In genomic region chr12:6462234-6462995, GRCh38 we compare ENCODE assay signal across 13 cellular contexts. TPM values are rescaled to one million over a fixed set of nuclear protein-coding genes. Genes with fewer than 3 reads are reported as not detected.
DNase-seq lines count a peak whose midpoint lies in the region; ATAC-seq, FAIRE-seq and TF ChIP-seq lines count a peak whose summit lies in the region.
"Had no signal": no experiment of that assay in that cellular context is flagged by ENCODE, and none has a peak within 500 bp of the region (broad histone marks: within the 10 kb centered on the region; RNA-seq: fewer than 3 reads in every experiment).

No MANE protein-coding gene starts in this region.

- TF ChIP-seq POLR2A in endothelial cell of umbilical vein (IDR thresholded peaks at IDR 0.05; ENCODE audit: low read depth, low read length): no peak
- no peak for TF ChIP-seq POLR2A in stomach (IDR thresholded peaks at IDR 0.05)

- no peaks in the 10 kb centered on the region for H3K9me3 Mint-ChIP-seq in activated T-cell treated with anti-CD3 and anti-CD28 coated beads, Interleukin-2, amount 50 U/mL, for 24 hours
- H3K9me3 Mint-ChIP-seq: nephron progenitor cell had no signal

- no peak overlapping the region for H3K4me2 ChIP-seq in endothelial cell of umbilical vein (ENCODE audit: insufficient read depth, low read length)

- BruUV-seq in endothelial cell of umbilical vein (replicated peaks; lab: Mats Ljungman, UMichigan): no TSS peak

- POLR2A ChIA-PET in endothelial cell of umbilical vein (lab: Charles Lee): interaction anchor here (2.0 kb wide), 1 partner anchor 8 kb away, joined by 9 read pairs; the partner anchor contains the start of gene VAMP1

- no peak for DNase-seq in activated T-cell treated with anti-CD3 and anti-CD28 coated beads, Interleukin-2, amount 50 U/mL, for 24 hours
- DNase-seq in activated T-cell treated with anti-CD3 and anti-CD28 coated beads for 4 hours (no peak), T-helper 17 cell (peak in 1 of 3 donors; percentile 32), endothelial cell of umbilical vein (ENCODE audit: low read depth, low spot score) (peak; percentile 18), stomach (no peak), coronary artery (ENCODE audit: low spot score) (no peak), cortex of kidney (lab: John Stamatoyannopoulos, UW) (no peak)
- DNase-seq: NCI-H226, nephron progenitor cell had no signal

- CTCF ChIA-PET in endothelial cell of umbilical vein (lab: Charles Lee): interaction anchor here (3.8 kb wide), 1 partner anchor 39 kb away, joined by 17 read pairs; no protein-coding TSS in a partner anchor

- H3K27me3 Mint-ChIP-seq in activated T-cell treated with anti-CD3 and anti-CD28 coated beads, Interleukin-2, amount 50 U/mL, for 24 hours: no peaks in the 10 kb centered on the region
- H3K27me3 Mint-ChIP-seq in T-helper 17 cell: no peaks in the 10 kb centered on the region

- peaks cover 13% of the 10 kb centered on the region for H3K4me1 ChIP-seq in endothelial cell of umbilical vein (ENCODE audit: control insufficient read depth, extremely low read depth, insufficient read depth, low read length)
- H3K4me1 ChIP-seq in stomach: peaks cover under 1 to 65% (median 13%) of the 10 kb centered on the region in 4 donors

- no peak overlapping the region for H2AFZ ChIP-seq in endothelial cell of umbilical vein (ENCODE audit: low read depth, low read length)

- H3K4me3 Mint-ChIP-seq in activated T-cell treated with anti-CD3 and anti-CD28 coated beads, Interleukin-2, amount 50 U/mL, for 24 hours: peak overlapping the region; percentile 81
- peak overlapping the region; percentile 93 for H3K4me3 Mint-ChIP-seq in T-helper 17 cell
- H3K4me3 Mint-ChIP-seq: nephron progenitor cell had no signal

- H3K36me3 ChIP-seq in endothelial cell of umbilical vein (ENCODE audit: control insufficient read depth in 2 of 2, extremely low read depth in 1 of 2, insufficient read depth in 2 of 2, low read length in 2 of 2): peaks cover 6 to 23% of the 10 kb centered on the region in 2 experiments
- peaks cover 71 to 93% (median 88%) of the 10 kb centered on the region in 4 donors for H3K36me3 ChIP-seq in stomach

- H3K9ac ChIP-seq in endothelial cell of umbilical vein (replicated peaks; ENCODE audit: extremely low read depth, insufficient read depth, low read length): no peak overlapping the region

- intact Hi-C loops in endothelial cell of umbilical vein (cut with micrococcal nuclease) (no loop called here), stomach (cut with DNase I; ENCODE audit: low total_unique reads) (loop anchor here (5.0 to 10.0 kb wide), 2 partner anchors 35 to 138 kb away; no protein-coding TSS in a partner anchor)

- 81 to 94% (median 88%) methylated on average over 14 of the region's 14 CpGs for WGBS in stomach, 5 donors

- no peaks in the 10 kb centered on the region for H3K79me2 ChIP-seq in endothelial cell of umbilical vein (ENCODE audit: control insufficient read depth, insufficient read depth, low read length)

- H3K9me1 ChIP-seq in endothelial cell of umbilical vein (replicated peaks; ENCODE audit: control insufficient read depth, extremely low read depth, insufficient read depth, low read length): no peaks in the 10 kb centered on the region

- H3K27me3 ChIP-seq in endothelial cell of umbilical vein (ENCODE audit: control insufficient read depth in 2 of 2, insufficient read depth in 2 of 2, low read length in 2 of 2) (no peaks in the 10 kb centered on the region), stomach (no peaks in the 10 kb centered on the region)
- H3K27me3 ChIP-seq: heart left ventricle had no signal

- H3K9me3 ChIP-seq in T-helper 17 cell (ENCODE audit: control insufficient read depth, low read length, poor library complexity, severe bottlenecking): no peaks in the 10 kb centered on the region
- no peaks in the 10 kb centered on the region for H3K9me3 ChIP-seq in endothelial cell of umbilical vein (replicated peaks; ENCODE audit: control insufficient read depth, insufficient read depth, low read length)
- no peaks in the 10 kb centered on the region for H3K9me3 ChIP-seq in stomach
- H3K9me3 ChIP-seq: heart left ventricle had no signal

- H3K4me3 ChIP-seq in endothelial cell of umbilical vein (replicated peaks in 1 of 3; ENCODE audit: insufficient read depth in 1 of 3, low read depth in 1 of 3, low read length in 3 of 3) (no peak overlapping the region), stomach (no peak overlapping the region), coronary artery (no peak overlapping the region)
- H3K4me3 ChIP-seq: heart left ventricle had no signal

- TF ChIP-seq EP300 in stomach (IDR thresholded peaks at IDR 0.05): no peak

- TF ChIP-seq CTCF in endothelial cell of umbilical vein (IDR thresholded peaks at IDR 0.05; ENCODE audit: extremely low read depth in 1 of 2, insufficient read depth in 1 of 2, low read depth in 1 of 2, low read length in 2 of 2): no peak
- TF ChIP-seq CTCF in stomach (IDR thresholded peaks at IDR 0.05): no peak
- TF ChIP-seq CTCF in coronary artery (IDR thresholded peaks at IDR 0.05): no peak

- ATAC-seq in T-helper 17 cell (peak; percentile 44), GM21825 (IDR thresholded peaks at IDR 0.05; ENCODE audit: unreplicated experiment) (no peak)

- H3K27ac Mint-ChIP-seq in activated T-cell treated with anti-CD3 and anti-CD28 coated beads, Interleukin-2, amount 50 U/mL, for 24 hours: peak overlapping the region; percentile 98
- H3K27ac Mint-ChIP-seq in T-helper 17 cell: peak overlapping the region; percentile 99
- H3K27ac Mint-ChIP-seq: nephron progenitor cell had no signal

- H3K4me1 Mint-ChIP-seq in activated T-cell treated with anti-CD3 and anti-CD28 coated beads, Interleukin-2, amount 50 U/mL, for 24 hours (ENCODE audit: low read depth): peaks cover 90% of the 10 kb centered on the region
- peaks cover 74% of the 10 kb centered on the region for H3K4me1 Mint-ChIP-seq in T-helper 17 cell
- H3K4me1 Mint-ChIP-seq: nephron progenitor cell had no signal

- no peaks in the 10 kb centered on the region for H4K20me1 ChIP-seq in endothelial cell of umbilical vein (replicated peaks; ENCODE audit: control insufficient read depth, extremely low read depth, insufficient read depth, low read length)

- dilution Hi-C loops in endothelial cell of umbilical vein (cut with MboI; ENCODE audit: extremely low pct_ligation_motif_present, low sequenced_read_pairs): no loop called here

- H3K27ac ChIP-seq in endothelial cell of umbilical vein (ENCODE audit: insufficient read depth, low read depth, low read length): no peak overlapping the region
- peak overlapping the region in 4 of 5 donors; percentile 50 to 75 (median 70) for H3K27ac ChIP-seq in stomach
- H3K27ac ChIP-seq in coronary artery: peak overlapping the region in 1 of 2 donors; percentile 20

- peaks cover 97% of the 10 kb centered on the region for H3K36me3 Mint-ChIP-seq in activated T-cell treated with anti-CD3 and anti-CD28 coated beads, Interleukin-2, amount 50 U/mL, for 24 hours (ENCODE audit: low read depth)
- peaks cover 19% of the 10 kb centered on the region for H3K36me3 Mint-ChIP-seq in T-helper 17 cell (ENCODE audit: low read depth)

- no peak for FAIRE-seq in endothelial cell of umbilical vein (lab: Jason Lieb, UNC)
- FAIRE-seq: astrocyte had no signal

RNA-seq across cellular contexts. Expression of gene VAMP1, which starts 8.1 kb away (rescaled TPM):
- total RNA-seq in T-helper 17 cell: 10 to 100 TPM; 33.1 to 38.5 TPM
- total RNA-seq in endothelial cell of umbilical vein: 6.6 and 7.0 TPM in 2 replicates
- polyA plus RNA-seq in endothelial cell of umbilical vein: 9.0 and 9.9 TPM in 2 replicates
- 4.3 and 5.3 TPM in 2 replicates for polyA plus RNA-seq in endothelial cell of umbilical vein (2011; cell fraction: cytosol; rRNA removed)
- polyA plus RNA-seq in endothelial cell of umbilical vein (2011; cell fraction: nucleus; rRNA removed): 30.7 and 42.7 TPM in 2 replicates
- polyA plus RNA-seq in endothelial cell of umbilical vein (2012): 6.9 and 8.4 TPM in 2 replicates
- polyA minus RNA-seq in endothelial cell of umbilical vein: 5.5 and 12.9 TPM in 2 replicates
- polyA minus RNA-seq in endothelial cell of umbilical vein (2011; cell fraction: cytosol; rRNA and poly(A)+ RNA removed): 28.1 TPM
- 7.4 and 9.7 TPM in 2 replicates for polyA minus RNA-seq in endothelial cell of umbilical vein (2011; cell fraction: nucleus; rRNA and poly(A)+ RNA removed)
- 10 to 100 TPM in 2 of 5 donors, 1 to 10 TPM in 3; 1.2 to 16.5 (median 4.8) TPM for total RNA-seq in stomach
- polyA plus RNA-seq in stomach: 1 to 10 TPM in 2 of 3 donors, not detected in 1; 2.6 to 8.9 TPM

RNA-seq across cellular contexts. Expression of gene TAPBPL, which starts 10.6 kb away (rescaled TPM):
- total RNA-seq in T-helper 17 cell: 10 to 100 TPM; 19.6 to 23.1 TPM
- total RNA-seq in endothelial cell of umbilical vein: 9.9 and 11.7 TPM in 2 replicates
- polyA plus RNA-seq in endothelial cell of umbilical vein: 28.6 and 33.6 TPM in 2 replicates
- polyA plus RNA-seq in endothelial cell of umbilical vein (2011; cell fraction: cytosol; rRNA removed): 18.1 and 19.6 TPM in 2 replicates
- 22.4 and 24.3 TPM in 2 replicates for polyA plus RNA-seq in endothelial cell of umbilical vein (2011; cell fraction: nucleus; rRNA removed)
- 5.8 and 7.5 TPM in 2 replicates for polyA plus RNA-seq in endothelial cell of umbilical vein (2012)
- polyA minus RNA-seq in endothelial cell of umbilical vein: 15.6 and 19.7 TPM in 2 replicates
- polyA minus RNA-seq in endothelial cell of umbilical vein (2011; cell fraction: cytosol; rRNA and poly(A)+ RNA removed): not detected
- polyA minus RNA-seq in endothelial cell of umbilical vein (2011; cell fraction: nucleus; rRNA and poly(A)+ RNA removed): 8.0 and 8.7 TPM in 2 replicates
- 100 to 1,000 TPM in 1 of 5 donors, 10 to 100 TPM in 4; 15.2 to 115 (median 40.0) TPM for total RNA-seq in stomach
- 10 to 100 TPM; 13.0 to 15.3 (median 15.1) TPM for polyA plus RNA-seq in stomach

RNA-seq across cellular contexts. Expression of gene CD27, which starts 17.7 kb away (rescaled TPM):
- 10 to 100 TPM; 66.7 to 76.1 TPM for total RNA-seq in T-helper 17 cell
- not detected in 2 replicates for total RNA-seq in endothelial cell of umbilical vein
- not detected in 2 replicates for polyA plus RNA-seq in endothelial cell of umbilical vein
- not detected in 2 replicates for polyA plus RNA-seq in endothelial cell of umbilical vein (2011; cell fraction: cytosol; rRNA removed)
- polyA plus RNA-seq in endothelial cell of umbilical vein (2011; cell fraction: nucleus; rRNA removed): not detected in 2 replicates
- polyA plus RNA-seq in endothelial cell of umbilical vein (2012): 0.15 and 0.28 TPM in 2 replicates
- polyA minus RNA-seq in endothelial cell of umbilical vein: not detected in 2 replicates
- polyA minus RNA-seq in endothelial cell of umbilical vein (2011; cell fraction: cytosol; rRNA and poly(A)+ RNA removed): not detected
- polyA minus RNA-seq in endothelial cell of umbilical vein (2011; cell fraction: nucleus; rRNA and poly(A)+ RNA removed): not detected in 2 replicates
- total RNA-seq in stomach: 1 to 10 TPM in 1 of 5 donors, under 1 TPM in 1, not detected in 3; 0.92 to 8.7 TPM
- polyA plus RNA-seq in stomach: 1 to 10 TPM; 1.7 to 5.8 (median 3.2) TPM
- total RNA-seq: A673, astrocyte had no signal

RNA-seq across cellular contexts. Expression of gene MRPL51, which starts 30.6 kb away (rescaled TPM):
- 10 to 100 TPM; 36.6 to 42.2 TPM for total RNA-seq in T-helper 17 cell
- total RNA-seq in endothelial cell of umbilical vein: 267 and 273 TPM in 2 replicates
- polyA plus RNA-seq in endothelial cell of umbilical vein: 84.5 and 147 TPM in 2 replicates
- polyA plus RNA-seq in endothelial cell of umbilical vein (2011; cell fraction: cytosol; rRNA removed): 159 and 183 TPM in 2 replicates
- polyA plus RNA-seq in endothelial cell of umbilical vein (2011; cell fraction: nucleus; rRNA removed): 54.5 and 64.9 TPM in 2 replicates
- 256 and 305 TPM in 2 replicates for polyA plus RNA-seq in endothelial cell of umbilical vein (2012)
- polyA minus RNA-seq in endothelial cell of umbilical vein: 33.5 and 42.6 TPM in 2 replicates
- 41.8 TPM for polyA minus RNA-seq in endothelial cell of umbilical vein (2011; cell fraction: cytosol; rRNA and poly(A)+ RNA removed)
- polyA minus RNA-seq in endothelial cell of umbilical vein (2011; cell fraction: nucleus; rRNA and poly(A)+ RNA removed): 9.0 and 11.2 TPM in 2 replicates
- 100 to 1,000 TPM in 1 of 5 donors, 10 to 100 TPM in 4; 26.8 to 146 (median 50.7) TPM for total RNA-seq in stomach
- 100 to 1,000 TPM; 108 to 143 (median 128) TPM for polyA plus RNA-seq in stomach

RNA-seq across cellular contexts. Expression of gene NCAPD2, which starts 31.5 kb away (rescaled TPM):
- total RNA-seq in T-helper 17 cell (10 to 100 TPM; 16.9 to 24.3 TPM), endothelial cell of umbilical vein (77.3 and 90.1 TPM in 2 replicates), stomach (100 to 1,000 TPM in 1 of 5 donors, 10 to 100 TPM in 4; 15.4 to 105 (median 17.9) TPM)
- polyA plus RNA-seq in endothelial cell of umbilical vein (33.6 and 41.8 TPM in 2 replicates), stomach (10 to 100 TPM in 1 of 3 donors, 1 to 10 TPM in 2; 8.3 to 18.3 (median 9.7) TPM)
- polyA plus RNA-seq in endothelial cell of umbilical vein (2011; cell fraction: cytosol; rRNA removed): 51.2 and 57.2 TPM in 2 replicates
- 57.7 and 61.4 TPM in 2 replicates for polyA plus RNA-seq in endothelial cell of umbilical vein (2011; cell fraction: nucleus; rRNA removed)
- polyA plus RNA-seq in endothelial cell of umbilical vein (2012): 32.3 and 64.2 TPM in 2 replicates
- polyA minus RNA-seq in endothelial cell of umbilical vein: 96.4 and 101 TPM in 2 replicates
- 117 TPM for polyA minus RNA-seq in endothelial cell of umbilical vein (2011; cell fraction: cytosol; rRNA and poly(A)+ RNA removed)
- polyA minus RNA-seq in endothelial cell of umbilical vein (2011; cell fraction: nucleus; rRNA and poly(A)+ RNA removed): 40.0 and 76.8 TPM in 2 replicates

Comparison
In these comparisons a context has a peak if more than half of its experiments do, and no peak if none do; other contexts are left out.
1. RNA of gene CD27, which starts 17.7 kb away (total RNA-seq): 66.7 to 76.1 TPM in T-helper 17 cell; not detected in endothelial cell of umbilical vein and 0.92 to 8.7 TPM in stomach; every median in the first group is over 4 times any median in the second.